In genomic region chr11:64383580-64383979, GRCh38 we compare ENCODE assay signal across 8 cellular contexts.
"Had no signal": no experiment of that assay in that cellular context is flagged by ENCODE, and none has a peak within 500 bp of the region (broad histone marks: within the 10 kb centered on the region; RNA-seq: fewer than 3 reads in every experiment).

No MANE protein-coding gene starts in this region.

- H3K36me3 Mint-ChIP-seq: IgD-negative memory B cell had no signal

- H3K4me3 Mint-ChIP-seq: GM23338, H9, IgD-negative memory B cell had no signal

- H3K4me2 ChIP-seq: GM23338 had no signal

- FAIRE-seq: H1, H54, HTR-8/SVneo had no signal

- H3K9me3 Mint-ChIP-seq: GM23338, H9, IgD-negative memory B cell had no signal

- H3K27ac Mint-ChIP-seq: GM23338, H9, IgD-negative memory B cell had no signal

- DNase-seq: H9, HCEC 1CT, KG1 had no signal

- H2AFZ ChIP-seq: GM23338 had no signal

- H3K4me3 ChIP-seq: GM23338 had no signal
